Comparison of ENCODE assay signal across 16 cellular contexts in the genomic region with DNA sequence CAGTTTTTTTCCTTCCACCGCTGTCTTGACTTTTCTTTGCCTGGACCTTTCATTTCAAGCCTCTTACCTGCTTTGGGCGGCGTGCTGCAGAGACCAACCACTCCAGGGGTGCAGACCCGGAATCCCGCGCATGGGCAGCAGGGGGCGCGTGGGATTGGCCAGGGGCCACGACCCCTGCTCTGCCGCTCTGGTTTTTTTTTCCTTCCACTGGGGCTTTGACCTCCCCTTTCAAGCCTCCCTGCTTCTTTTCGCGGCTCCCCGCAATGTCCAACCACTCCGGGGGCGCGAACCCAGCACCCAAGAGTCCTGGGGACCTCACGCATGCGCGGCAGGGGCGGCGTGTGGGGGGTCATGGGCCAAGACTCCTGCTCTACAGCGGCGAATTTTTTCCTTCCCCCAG.
DNase-seq lines count a peak whose midpoint lies in the region; ATAC-seq and TF ChIP-seq lines count a peak whose summit lies in the region.
"Had no signal": no experiment of that assay in that cellular context is flagged by ENCODE, and none has a peak within 500 bp of the region (broad histone marks: within the 10 kb centered on the region; RNA-seq: fewer than 3 reads in every experiment).

No MANE protein-coding gene starts in this region.

- POLR2A ChIA-PET in Panc1 (lab: Charles Lee), result no interaction called here
- POLR2A ChIA-PET in T-cell (lab: Charles Lee), result no interaction called here

- H3K9me3 ChIP-seq in Panc1 (ENCODE audit: control insufficient read depth, insufficient read depth, low read depth, low read length), result no peaks in the 10 kb centered on the region
- H3K9me3 ChIP-seq: SJCRH30 had no signal

- H3K4me3 ChIP-seq in Panc1 (ENCODE audit: low read depth in 2 of 2, low read length in 2 of 2), result peak overlapping the region; percentile 38 to 68
- H3K4me3 ChIP-seq: GM12878, left lung, SJCRH30 had no signal

- peak overlapping the region; percentile 36; the same call in 1 of the 2 replicates for H3K27ac ChIP-seq in Panc1 (ENCODE audit: low read length)
- H3K27ac ChIP-seq: left lung, SJCRH30 had no signal

- intact Hi-C loops in activated CD4-positive, alpha-beta T cell treated with anti-CD3 and anti-CD28 coated beads, Interleukin-2, amount 10 ng/mL, durations not matched to agents 24 days and 14 days (cut with micrococcal nuclease), result no loop called here
- intact Hi-C loops in Panc1 (cut with micrococcal nuclease; ENCODE audit: unreplicated experiment), result loop anchor here (2.0 to 5.0 kb wide), 2 partner anchors 35 to 277 kb away; no protein-coding TSS in a partner anchor

- no peaks in the 10 kb centered on the region for H3K27me3 Mint-ChIP-seq in activated CD4-positive, alpha-beta T cell treated with anti-CD3 and anti-CD28 coated beads, Interleukin-2, amount 10 ng/mL, durations not matched to agents 24 days and 14 days
- no peaks in the 10 kb centered on the region for H3K27me3 Mint-ChIP-seq in T-cell
- H3K27me3 Mint-ChIP-seq in activated T-cell treated with anti-CD3 and anti-CD28 coated beads, Interleukin-2, amount 50 U/mL, for 24 hours, result no peaks in the 10 kb centered on the region
- H3K27me3 Mint-ChIP-seq: activated naive CD4-positive, alpha-beta T cell treated with anti-CD3 and anti-CD28 coated beads, Interleukin-2, amount 10 ng/mL, durations not matched to agents 7 days and 5 days had no signal

- TF ChIP-seq EP300 in Ishikawa (IDR thresholded peaks at IDR 0.05; ENCODE audit: borderline replicate concordance), result no peak

- no peaks in the 10 kb centered on the region for H3K9me3 Mint-ChIP-seq in activated CD4-positive, alpha-beta T cell treated with anti-CD3 and anti-CD28 coated beads, Interleukin-2, amount 10 ng/mL, durations not matched to agents 24 days and 14 days
- no peaks in the 10 kb centered on the region for H3K9me3 Mint-ChIP-seq in T-cell
- H3K9me3 Mint-ChIP-seq in activated T-cell treated with anti-CD3 and anti-CD28 coated beads, Interleukin-2, amount 50 U/mL, for 24 hours, result peaks cover 9% of the 10 kb centered on the region

- peaks cover 64% of the 10 kb centered on the region for H3K4me1 ChIP-seq in Panc1 (ENCODE audit: control insufficient read depth, insufficient read depth, low read length)
- H3K4me1 ChIP-seq: left lung, SJCRH30 had no signal

- H3K36me3 Mint-ChIP-seq in activated CD4-positive, alpha-beta T cell treated with anti-CD3 and anti-CD28 coated beads, Interleukin-2, amount 10 ng/mL, durations not matched to agents 24 days and 14 days (ENCODE audit: low read depth), result no peaks in the 10 kb centered on the region
- no peaks in the 10 kb centered on the region for H3K36me3 Mint-ChIP-seq in T-cell
- no peaks in the 10 kb centered on the region for H3K36me3 Mint-ChIP-seq in activated T-cell treated with anti-CD3 and anti-CD28 coated beads, Interleukin-2, amount 50 U/mL, for 24 hours (ENCODE audit: low read depth)
- H3K36me3 Mint-ChIP-seq: activated naive CD4-positive, alpha-beta T cell treated with anti-CD3 and anti-CD28 coated beads, Interleukin-2, amount 10 ng/mL, durations not matched to agents 7 days and 5 days had no signal

- H3K4me1 Mint-ChIP-seq in activated CD4-positive, alpha-beta T cell treated with anti-CD3 and anti-CD28 coated beads, Interleukin-2, amount 10 ng/mL, durations not matched to agents 24 days and 14 days, result no peaks in the 10 kb centered on the region
- H3K4me1 Mint-ChIP-seq in T-cell, result no peaks in the 10 kb centered on the region
- no peaks in the 10 kb centered on the region for H3K4me1 Mint-ChIP-seq in activated T-cell treated with anti-CD3 and anti-CD28 coated beads, Interleukin-2, amount 50 U/mL, for 24 hours (ENCODE audit: low read depth)
- H3K4me1 Mint-ChIP-seq: activated naive CD4-positive, alpha-beta T cell treated with anti-CD3 and anti-CD28 coated beads, Interleukin-2, amount 10 ng/mL, durations not matched to agents 7 days and 5 days had no signal

- H3K4me3 Mint-ChIP-seq in activated CD4-positive, alpha-beta T cell treated with anti-CD3 and anti-CD28 coated beads, Interleukin-2, amount 10 ng/mL, durations not matched to agents 24 days and 14 days, result no peak overlapping the region
- H3K4me3 Mint-ChIP-seq in T-cell, result no peak overlapping the region
- no peak overlapping the region for H3K4me3 Mint-ChIP-seq in activated T-cell treated with anti-CD3 and anti-CD28 coated beads, Interleukin-2, amount 50 U/mL, for 24 hours
- H3K4me3 Mint-ChIP-seq: activated naive CD4-positive, alpha-beta T cell treated with anti-CD3 and anti-CD28 coated beads, Interleukin-2, amount 10 ng/mL, durations not matched to agents 7 days and 5 days had no signal

- BruUV-seq in Panc1 (replicated peaks; lab: Mats Ljungman, UMichigan), result no TSS peak

- peak; percentile 1 to 7 for DNase-seq in activated CD4-positive, alpha-beta T cell treated with anti-CD3 and anti-CD28 coated beads, Interleukin-2, amount 50 U/mL, for 48 hours
- no peak for DNase-seq in activated CD4-positive, alpha-beta T cell treated with anti-CD3 and anti-CD28 coated beads, Interleukin-2, amount 10 ng/mL, durations not matched to agents 24 days and 14 days
- DNase-seq in Panc1 (ENCODE audit: low read depth, low spot score), result no peak
- DNase-seq in stimulated activated CD8-positive, alpha-beta memory T cell treated with anti-CD3 and anti-CD28 coated beads, Interleukin-4, amount 100 ng/mL, for 48 hours, result peak; percentile 28
- no peak for DNase-seq in NCI-H524 treated with DMSO at 0.1 percent for 48 hours (lab: John Stamatoyannopoulos, UW)
- no peak for DNase-seq in T-cell
- no peak for DNase-seq in activated T-cell treated with anti-CD3 and anti-CD28 coated beads, Interleukin-2, amount 50 U/mL, for 24 hours
- DNase-seq: activated naive CD4-positive, alpha-beta T cell treated with anti-CD3 and anti-CD28 coated beads, Interleukin-2, amount 10 ng/mL, durations not matched to agents 7 days and 5 days; DMS79 treated with DMSO at 0.1 percent for 48 hours; hypothalamus; left lung; NCI-H1417; NCI-H526 treated with DMSO at 0.1 percent for 48 hours; SJCRH30 had no signal

- H3K36me3 ChIP-seq in Panc1 (ENCODE audit: control insufficient read depth, insufficient read depth, low read length), result no peaks in the 10 kb centered on the region
- H3K36me3 ChIP-seq: left lung, SJCRH30 had no signal

- H3K27ac Mint-ChIP-seq in activated CD4-positive, alpha-beta T cell treated with anti-CD3 and anti-CD28 coated beads, Interleukin-2, amount 10 ng/mL, durations not matched to agents 24 days and 14 days, result no peak overlapping the region
- no peak overlapping the region for H3K27ac Mint-ChIP-seq in T-cell
- no peak overlapping the region for H3K27ac Mint-ChIP-seq in activated T-cell treated with anti-CD3 and anti-CD28 coated beads, Interleukin-2, amount 50 U/mL, for 24 hours
- H3K27ac Mint-ChIP-seq: activated naive CD4-positive, alpha-beta T cell treated with anti-CD3 and anti-CD28 coated beads, Interleukin-2, amount 10 ng/mL, durations not matched to agents 7 days and 5 days had no signal

- CTCF ChIA-PET in Panc1 (lab: Charles Lee) (no interaction called here), T-cell (lab: Charles Lee) (no interaction called here)

- TF ChIP-seq RAD21 in Ishikawa (IDR thresholded peaks at IDR 0.05; ENCODE audit: low read depth), result peak; percentile 12; the same call in 1 of the 2 replicates

- no peaks in the 10 kb centered on the region; the same call in 1 of the 2 replicates for H3K27me3 ChIP-seq in Panc1 (ENCODE audit: control insufficient read depth, insufficient read depth, low read length)
- H3K27me3 ChIP-seq: SJCRH30 had no signal

- peak; percentile 96 for TF ChIP-seq CTCF in Panc1 (IDR thresholded peaks at IDR 0.05)

- in situ Hi-C loops in Panc1 (cut with HindIII; ENCODE audit: low pct_unique_long_range_greater_than_20kb, low sequenced_read_pairs), result no loop called here

- ATAC-seq in Panc1 (peak; percentile 65), T-cell (replicated peaks in 1 of 4) (no peak)
- ATAC-seq: GM12878, left lung had no signal

TF ChIP-seq in Ishikawa, 13 proteins besides CTCF, POLR2A, EP300 and RAD21:
- TF ChIP-seq CREB1 (IDR thresholded peaks at IDR 0.05; ENCODE audit: low read depth) (no peak), TAF1 (IDR thresholded peaks at IDR 0.05; ENCODE audit: low read depth) (no peak), EGR1 (IDR thresholded peaks at IDR 0.05) (no peak), YY1 (IDR thresholded peaks at IDR 0.05; ENCODE audit: low read depth) (0 out of 2 replicates have a peak, but pooled peaks have one; percentile 15), NFIC (IDR thresholded peaks at IDR 0.05) (peak; percentile 56), TEAD4 (IDR thresholded peaks at IDR 0.05) (no peak), TCF12 (IDR thresholded peaks at IDR 0.05; ENCODE audit: low read depth) (no peak), MAX (IDR thresholded peaks at IDR 0.05) (0 out of 2 replicates have a peak, but pooled peaks have one; percentile 35), ZBTB7A (IDR thresholded peaks at IDR 0.05; ENCODE audit: low read depth) (peak; percentile 86), FOXM1 (IDR thresholded peaks at IDR 0.05; ENCODE audit: borderline replicate concordance, low read depth) (no peak), USF1 (IDR thresholded peaks at IDR 0.05) (no peak)

Comparison
In these comparisons a context has a peak if more than half of its experiments do, and no peak if none do; other contexts are left out.
1. DNase-seq: peak in activated CD4-positive, alpha-beta T cell treated with anti-CD3 and anti-CD28 coated beads, Interleukin-2, amount 50 U/mL, for 48 hours (2 of 2) and stimulated activated CD8-positive, alpha-beta memory T cell treated with anti-CD3 and anti-CD28 coated beads, Interleukin-4, amount 100 ng/mL, for 48 hours (single experiment); none in activated CD4-positive, alpha-beta T cell treated with anti-CD3 and anti-CD28 coated beads, Interleukin-2, amount 10 ng/mL, durations not matched to agents 24 days and 14 days (single experiment), Panc1 (single experiment), NCI-H524 treated with DMSO at 0.1 percent for 48 hours (single experiment), T-cell (0 of 34) and activated T-cell treated with anti-CD3 and anti-CD28 coated beads, Interleukin-2, amount 50 U/mL, for 24 hours (single experiment).